1 cellular context compared by ENCODE assay signal in the genomic region with DNA sequence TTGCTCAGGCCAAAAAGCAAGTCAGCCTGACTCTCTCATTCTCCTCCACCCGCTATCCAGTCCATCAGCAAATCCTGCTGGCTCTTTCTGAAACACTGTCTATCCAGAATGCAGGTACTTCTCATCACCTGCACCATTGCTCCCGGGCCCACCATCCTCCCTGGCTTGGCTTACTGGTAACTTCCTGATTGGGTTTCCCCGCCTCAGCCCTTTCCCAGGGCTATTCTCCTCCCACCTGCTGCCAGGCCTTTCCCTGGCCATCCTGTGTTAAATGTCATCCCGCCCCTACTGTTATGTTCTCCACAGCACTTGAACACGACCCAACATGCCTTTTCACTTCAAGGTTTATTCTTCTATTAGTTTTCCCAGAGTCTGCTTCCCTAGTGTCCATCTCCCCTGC.
TF ChIP-seq lines count a peak whose summit lies in the region.

No MANE protein-coding gene starts in this region.

TF ChIP-seq in GM23338, 12 proteins besides CTCF, POLR2A, EP300 and RAD21 (continued from another document):
- no peak for TF ChIP-seq REST (IDR thresholded peaks at IDR 0.05; ENCODE audit: unreplicated experiment)
- TF ChIP-seq EZH2 (IDR thresholded peaks at IDR 0.05; ENCODE audit: low read depth, unreplicated experiment), result no peak
TF ChIP-seq in GM23338: peak in this region for 0.
